10 cellular contexts compared by ENCODE assay signal in the genomic region with DNA sequence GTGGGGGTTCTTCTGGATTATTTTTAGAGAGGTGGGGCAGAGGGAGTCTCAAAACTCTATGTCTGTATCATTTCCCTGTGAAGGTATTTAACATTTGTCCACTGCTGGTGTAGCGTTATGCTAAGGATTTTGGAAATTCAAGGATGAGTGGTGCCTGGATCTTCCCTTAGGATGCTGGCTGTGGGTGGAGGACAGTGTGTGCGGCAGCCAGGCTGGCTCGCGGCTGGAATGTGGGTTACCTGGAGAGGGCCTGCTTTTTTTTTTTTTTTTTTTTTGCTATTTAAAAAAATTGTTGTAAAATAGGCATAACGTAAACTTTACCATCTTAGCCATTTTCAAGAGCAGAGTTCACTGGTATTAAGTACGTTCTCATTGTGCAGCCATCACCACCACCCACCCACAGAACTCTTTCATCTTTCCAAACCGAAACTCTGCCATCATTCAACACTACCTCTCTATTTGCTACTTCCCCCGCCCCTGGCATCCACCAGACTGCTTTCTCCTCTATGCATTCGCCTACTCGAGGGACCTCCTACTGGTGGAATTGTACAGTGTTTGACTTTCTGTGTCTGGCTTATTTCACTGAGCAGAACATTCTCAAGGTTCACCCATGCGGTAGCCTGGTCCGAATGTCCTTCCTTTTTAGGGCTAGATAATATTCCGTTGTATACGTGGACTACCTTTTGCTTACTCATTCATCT.
DNase-seq lines count a peak whose midpoint lies in the region; ATAC-seq, FAIRE-seq and TF ChIP-seq lines count a peak whose summit lies in the region.
"Had no signal": no experiment of that assay in that cellular context is flagged by ENCODE, and none has a peak within 500 bp of the region (broad histone marks: within the 10 kb centered on the region; RNA-seq: fewer than 3 reads in every experiment).

No MANE protein-coding gene starts in this region.

- H3K36me3 ChIP-seq in right atrium auricular region = peaks cover 22% of the 10 kb centered on the region

- TF ChIP-seq CTCF in right atrium auricular region (IDR thresholded peaks at IDR 0.05) = no peak

- H3K4me3 ChIP-seq in right cardiac atrium (ENCODE audit: low read length) (no peak overlapping the region), right atrium auricular region (no peak overlapping the region)

- intact Hi-C loops in right cardiac atrium (cut with DNase I) = no loop called here
- intact Hi-C loops in head of caudate nucleus (cut with DNase I) = no loop called here

- no peak for FAIRE-seq in urothelium cell line (lab: Jason Lieb, UNC)

- H3K4me1 ChIP-seq in right cardiac atrium (ENCODE audit: control insufficient read depth, insufficient read depth, low read length) = peaks cover 3% of the 10 kb centered on the region
- H3K4me1 ChIP-seq in right atrium auricular region = peaks cover 0 to 31% of the 10 kb centered on the region in 2 donors
- H3K4me1 ChIP-seq: parathyroid adenoma had no signal

- no peaks in the 10 kb centered on the region for H3K9me3 ChIP-seq in right cardiac atrium (ENCODE audit: control insufficient read depth, low read length)
- H3K9me3 ChIP-seq in right atrium auricular region = no peaks in the 10 kb centered on the region

- no peak for ATAC-seq in right cardiac atrium
- ATAC-seq in HG02623 (IDR thresholded peaks at IDR 0.05; ENCODE audit: unreplicated experiment) = no peak

- DNase-seq in right cardiac atrium (peak in 2 of 3 donors; percentile 7 to 16), right atrium auricular region (ENCODE audit: low spot score) (no peak), head of caudate nucleus (peak in 37 of 42 donors; percentile 17 to 91 (median 58)), urothelium cell line (ENCODE audit: low spot score) (peak; percentile 37), DMS79 (lab: John Stamatoyannopoulos, UW) (no peak), NCI-H2196 treated with DMSO at 0.1 percent for 48 hours (lab: John Stamatoyannopoulos, UW; ENCODE audit: unreplicated experiment) (no peak)
- DNase-seq in activated CD4-positive, alpha-beta T cell treated with anti-CD3 and anti-CD28 coated beads for 48 hours = peak; percentile 64
- DNase-seq: NCI-H1436 had no signal

- H3K27ac ChIP-seq in right cardiac atrium (ENCODE audit: low read length) (no peak overlapping the region), right atrium auricular region (no peak overlapping the region)
- H3K27ac ChIP-seq: parathyroid adenoma had no signal

- H3K27me3 ChIP-seq in right cardiac atrium (ENCODE audit: control insufficient read depth, insufficient read depth) (no peaks in the 10 kb centered on the region), right atrium auricular region (no peaks in the 10 kb centered on the region)

- 85% methylated on average over 14 of the region's 14 CpGs for WGBS in right cardiac atrium

Comparison
In these comparisons a context has a peak if more than half of its experiments do, and no peak if none do; other contexts are left out.
1. DNase-seq: peak in right cardiac atrium (2 of 3), activated CD4-positive, alpha-beta T cell treated with anti-CD3 and anti-CD28 coated beads for 48 hours (single experiment), head of caudate nucleus (37 of 42) and urothelium cell line (single experiment); none in right atrium auricular region (single experiment), DMS79 (single experiment) and NCI-H2196 treated with DMSO at 0.1 percent for 48 hours (single experiment).